Comparison of ENCODE assay signal across 3 cellular contexts in the genomic region with DNA sequence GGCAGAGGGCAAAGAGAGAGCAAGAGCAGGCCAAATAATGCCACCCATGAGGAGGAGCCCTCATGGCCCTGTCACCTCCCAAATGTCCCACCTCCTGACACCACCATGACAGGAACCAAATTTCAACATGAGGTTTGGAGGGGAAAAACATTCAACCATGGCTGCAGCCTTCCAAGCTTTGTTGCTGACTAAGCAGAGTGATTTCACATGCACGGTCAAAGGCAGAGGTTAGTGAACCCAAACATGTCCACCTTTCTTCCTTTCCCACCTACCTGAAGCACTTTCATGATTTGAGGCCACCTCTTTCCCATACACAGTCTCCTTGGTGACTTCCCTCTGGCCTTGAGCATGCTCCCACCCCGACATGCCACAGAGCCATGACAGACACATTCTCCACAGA.
A peak's percentile ranks its signal among the peaks of the same experiment; 100 is the strongest.
TF ChIP-seq lines count a peak whose summit lies in the region.

No MANE protein-coding gene starts in this region.

TF ChIP-seq in A549, 52 proteins besides CTCF, POLR2A, EP300 and RAD21:
- TF ChIP-seq PHF8 (IDR thresholded peaks at IDR 0.05; ENCODE audit: borderline replicate concordance, low read depth) (no peak), FOXS1 (CRISPR knock-in tag; IDR thresholded peaks at IDR 0.05) (no peak), RARB (CRISPR knock-in tag; IDR thresholded peaks at IDR 0.05) (no peak), MAFK (IDR thresholded peaks at IDR 0.05; ENCODE audit: partially characterized antibody) (peak; percentile 74), CBX2 (IDR thresholded peaks at IDR 0.05; ENCODE audit: borderline replicate concordance, low read depth) (no peak)
- TF ChIP-seq, protein P1, sequence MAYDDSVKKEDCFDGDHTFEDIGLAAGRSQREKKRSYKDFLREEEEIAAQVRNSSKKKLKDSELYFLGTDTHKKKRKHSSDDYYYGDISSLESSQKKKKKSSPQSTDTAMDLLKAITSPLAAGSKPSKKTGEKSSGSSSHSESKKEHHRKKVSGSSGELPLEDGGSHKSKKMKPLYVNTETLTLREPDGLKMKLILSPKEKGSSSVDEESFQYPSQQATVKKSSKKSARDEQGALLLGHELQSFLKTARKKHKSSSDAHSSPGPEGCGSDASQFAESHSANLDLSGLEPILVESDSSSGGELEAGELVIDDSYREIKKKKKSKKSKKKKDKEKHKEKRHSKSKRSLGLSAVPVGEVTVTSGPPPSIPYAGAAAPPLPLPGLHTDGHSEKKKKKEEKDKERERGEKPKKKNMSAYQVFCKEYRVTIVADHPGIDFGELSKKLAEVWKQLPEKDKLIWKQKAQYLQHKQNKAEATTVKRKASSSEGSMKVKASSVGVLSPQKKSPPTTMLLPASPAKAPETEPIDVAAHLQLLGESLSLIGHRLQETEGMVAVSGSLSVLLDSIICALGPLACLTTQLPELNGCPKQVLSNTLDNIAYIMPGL (CRISPR knock-in tag; IDR thresholded peaks at IDR 0.05; ENCODE audit: borderline replicate concordance), result no peak

TF ChIP-seq in K562, 482 proteins besides CTCF, POLR2A, EP300 and RAD21:
- TF ChIP-seq C11orf30 (IDR thresholded peaks at IDR 0.05; ENCODE audit: low read depth), result peak; percentile 59
- TF ChIP-seq ZNF316 (IDR thresholded peaks at IDR 0.05), result peak; percentile 55; the same call in 1 of the 2 replicates
- no peak for TF ChIP-seq ZNF561 (CRISPR knock-in tag; conservative IDR thresholded peaks at IDR 0.05)
- no peak for TF ChIP-seq SREBF2 (CRISPR knock-in tag; IDR thresholded peaks at IDR 0.05)
- peak; percentile 62 for TF ChIP-seq MAFG (tag; conservative IDR thresholded peaks at IDR 0.05)

TF ChIP-seq in GM12891, 5 proteins besides CTCF, POLR2A, EP300 and RAD21:
- no peak for TF ChIP-seq SPI1 (IDR thresholded peaks at IDR 0.05; ENCODE audit: low read depth, low read length)
- TF ChIP-seq PAX5 (IDR thresholded peaks at IDR 0.05; ENCODE audit: insufficient read depth, low read length, severe bottlenecking), result no peak
- no peak for TF ChIP-seq POU2F2 (IDR thresholded peaks at IDR 0.05; ENCODE audit: low read depth, low read length)
- no peak for TF ChIP-seq TAF1 (IDR thresholded peaks at IDR 0.05; ENCODE audit: low read depth, low read length)
- TF ChIP-seq POLR2AphosphoS5 (IDR thresholded peaks at IDR 0.05; ENCODE audit: low read depth, low read length), result no peak
